In the genomic region with DNA sequence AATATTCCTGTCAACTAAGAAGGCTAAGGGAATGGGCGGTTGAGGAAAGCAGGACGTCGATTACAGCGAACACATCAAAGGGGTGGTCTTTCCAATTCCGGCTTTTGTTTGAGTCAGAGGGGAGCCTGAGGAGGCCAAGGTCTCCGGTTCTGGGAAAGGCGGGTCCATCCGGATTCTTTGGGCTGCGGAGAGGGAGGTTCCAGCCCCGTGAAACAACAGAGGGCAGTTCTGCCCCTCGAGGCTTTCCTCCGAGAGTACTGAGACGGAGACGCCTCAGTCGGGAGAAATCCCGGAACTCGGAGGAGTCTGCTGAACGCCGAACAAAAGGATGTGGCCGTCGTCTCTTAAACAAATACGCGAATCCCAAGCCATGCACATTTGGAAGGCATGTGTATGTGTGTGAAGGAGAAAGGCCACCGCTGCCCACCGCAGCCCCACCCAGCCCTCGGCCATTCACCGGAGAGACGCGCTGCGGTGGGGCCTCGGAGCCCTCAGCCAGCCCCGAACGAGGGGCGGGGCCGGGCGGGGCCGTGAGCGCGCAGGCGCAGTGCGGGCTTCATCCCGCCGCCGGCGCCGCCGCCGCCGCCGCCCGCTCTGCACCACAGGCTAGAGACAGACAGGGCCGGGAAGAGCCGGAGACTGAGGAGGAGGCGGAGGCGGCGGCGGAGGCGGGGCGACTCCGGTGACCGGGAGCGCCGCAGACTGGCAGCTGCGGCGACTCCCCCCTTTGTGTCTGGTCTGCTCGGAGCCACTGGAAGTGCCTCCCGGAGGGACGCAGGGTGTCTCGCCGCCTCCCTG, we compare ENCODE assay signal across 8 cellular contexts. TPM values are rescaled to one million over a fixed set of nuclear protein-coding genes. Genes with fewer than 3 reads are reported as not detected.
DNase-seq lines count a peak whose midpoint lies in the region; ATAC-seq, FAIRE-seq and TF ChIP-seq lines count a peak whose summit lies in the region.

A gene (plus strand): TSS at position 717 of the 798 bp plus-strand sequence. CDS start 1,148 bp downstream, outside the sequence.

- under 1% methylated on average over 69 of the region's 70 CpGs for WGBS in right cardiac atrium

- peak within 1 kb of the TSS; percentile 98 for H3K4me3 Mint-ChIP-seq in T-helper 17 cell

- no peaks in the 10 kb centered on the region for H3K36me3 Mint-ChIP-seq in T-helper 17 cell (ENCODE audit: low read depth)

- no peaks in the 10 kb centered on the region for H3K9me3 ChIP-seq in T-helper 17 cell (ENCODE audit: control insufficient read depth, low read length, poor library complexity, severe bottlenecking)
- no peaks in the 10 kb centered on the region for H3K9me3 ChIP-seq in right cardiac atrium (ENCODE audit: control insufficient read depth, low read length)

- peak; percentile 86 for DNase-seq in GM13977 (ENCODE audit: low spot score)
- peak; percentile 88 for DNase-seq in NCI-H146 treated with DMSO at 0.1 percent for 48 hours (lab: John Stamatoyannopoulos, UW; ENCODE audit: unreplicated experiment)
- peak; percentile 77 to 87 (median 87) for DNase-seq in T-helper 17 cell
- peak; percentile 29 to 92 (median 84) for DNase-seq in anterior cingulate cortex (lab: John Stamatoyannopoulos, UW)
- peak; percentile 90 to 96 (median 95) for DNase-seq in right cardiac atrium
- peak; percentile 82 for DNase-seq in pulmonary artery endothelial cell (ENCODE audit: low read depth, low spot score)
- peak; percentile 91 for DNase-seq in urothelium cell line (ENCODE audit: low spot score)

- peak within 1 kb of the TSS; percentile 94 for H3K27ac Mint-ChIP-seq in T-helper 17 cell

- H3K4me1 ChIP-seq in right cardiac atrium (ENCODE audit: control insufficient read depth, insufficient read depth, low read length) = no peaks in the 10 kb centered on the region

- no peak for TF ChIP-seq CTCF in GM13977 (IDR thresholded peaks at IDR 0.05; ENCODE audit: extremely low read depth, insufficient read depth, missing control alignments)

- peaks cover 15% of the 10 kb centered on the region for H3K4me1 Mint-ChIP-seq in T-helper 17 cell

- peak; percentile 59 for ATAC-seq in HG02870 (IDR thresholded peaks at IDR 0.05; ENCODE audit: unreplicated experiment)
- ATAC-seq in T-helper 17 cell = peak; percentile 80
- peak; percentile 89 to 93 for ATAC-seq in right cardiac atrium

- no peak for FAIRE-seq in urothelium cell line (lab: Jason Lieb, UNC)

- peak within 1 kb of the TSS; percentile 95 for H3K4me3 ChIP-seq in right cardiac atrium (ENCODE audit: low read length)

- in situ Hi-C loops in GM13977 (cut with MboI; ENCODE audit: low pct_unique_long_range_greater_than_20kb, low sequenced_read_pairs, unreplicated experiment) = no loop called here

- no peaks in the 10 kb centered on the region for H3K27me3 ChIP-seq in right cardiac atrium (ENCODE audit: control insufficient read depth, insufficient read depth)

- intact Hi-C loops in right cardiac atrium (cut with DNase I) = loop anchor here in 1 of 4 donors (10.0 kb wide), 2 partner anchors 79 to 101 kb away; no protein-coding TSS in a partner anchor

- H3K27me3 Mint-ChIP-seq in T-helper 17 cell = no peaks in the 10 kb centered on the region

- H3K27ac ChIP-seq in right cardiac atrium (ENCODE audit: low read length) = peak within 1 kb of the TSS; percentile 99

RNA-seq across cellular contexts. Expression of the gene that starts here (rescaled TPM):
- total RNA-seq in T-helper 17 cell (10 to 100 TPM; 11.3 to 12.4 TPM), right cardiac atrium (10 to 100 TPM; 50.9 to 64.7 (median 55.6) TPM), pulmonary artery endothelial cell (34.3 and 41.7 TPM in 2 replicates)
- 14.9 TPM for polyA plus RNA-seq in right cardiac atrium

Comparison
In these comparisons a context has a peak if more than half of its experiments do, and no peak if none do; other contexts are left out.
1. Peak in every context shown above with its lines: DNase-seq, ATAC-seq, H3K4me3 ChIP-seq and H3K27ac ChIP-seq.